ENCODE assay signal across 1 cellular context in genomic region chr22:41352058-41352457, GRCh38.
TF ChIP-seq lines count a peak whose summit lies in the region.

No MANE protein-coding gene starts in this region.

TF ChIP-seq in HepG2, 621 proteins besides CTCF, POLR2A, EP300 and RAD21:
- TF ChIP-seq ELF3 (CRISPR knock-in tag; IDR thresholded peaks at IDR 0.05) (peak; percentile 39; the same call in 1 of the 2 replicates), NFRKB (IDR thresholded peaks at IDR 0.05) (no peak)
TF ChIP-seq in HepG2: peak in this region for 1.
